Comparison of ENCODE assay signal across 9 cellular contexts in genomic region chr2:63488118-63488713, GRCh38.
A peak's percentile ranks its signal among the peaks of the same experiment; 100 is the strongest.
DNase-seq lines count a peak whose midpoint lies in the region; ATAC-seq and TF ChIP-seq lines count a peak whose summit lies in the region.
"Had no signal": no experiment of that assay in that cellular context is flagged by ENCODE, and none has a peak within 500 bp of the region (broad histone marks: within the 10 kb centered on the region; RNA-seq: fewer than 3 reads in every experiment).

No MANE protein-coding gene starts in this region.

- no peaks in the 10 kb centered on the region for H3K4me1 ChIP-seq in fibroblast of lung (ENCODE audit: control insufficient read depth, extremely low read depth, insufficient read depth, low read length)
- H3K4me1 ChIP-seq in effector memory CD4-positive, alpha-beta T cell (ENCODE audit: control insufficient read depth, insufficient read depth, low read length, poor library complexity, severe bottlenecking), result no peaks in the 10 kb centered on the region

- peaks cover 12% of the 10 kb centered on the region for H3K36me3 Mint-ChIP-seq in activated T-cell treated with anti-CD3 and anti-CD28 coated beads, Interleukin-2, amount 50 U/mL, for 4 hours (ENCODE audit: insufficient read depth)

- H2AFZ ChIP-seq in fibroblast of lung (ENCODE audit: low read length), result no peak overlapping the region

- H3K4me3 Mint-ChIP-seq in activated T-cell treated with anti-CD3 and anti-CD28 coated beads, Interleukin-2, amount 50 U/mL, for 4 hours, result no peak overlapping the region

- peak; percentile 48 for TF ChIP-seq CTCF in GM10266 (IDR thresholded peaks at IDR 0.05; ENCODE audit: control insufficient read depth, insufficient read depth, low read depth, missing control alignments)
- peak; percentile 79 to 83 for TF ChIP-seq CTCF in fibroblast of lung (conservative IDR thresholded peaks at IDR 0.05 in 1 of 2, IDR thresholded peaks at IDR 0.05 in 1 of 2; ENCODE audit: low read depth in 1 of 2, low read length in 2 of 2)
- TF ChIP-seq CTCF in retinal pigment epithelial cell (conservative IDR thresholded peaks at IDR 0.05; ENCODE audit: low read depth, low read length), result peak; percentile 81

- DNase-seq in AG20443 (ENCODE audit: low spot score) (peak; percentile 52), GM10266 (ENCODE audit: extremely low spot score) (peak; percentile 30), OCI-M1 (lab: John Stamatoyannopoulos, UW) (peak; percentile 47), fibroblast of lung (ENCODE audit: low read depth in 2 of 2) (peak; percentile 20 to 56), retinal pigment epithelial cell (ENCODE audit: low read depth) (no peak)
- no peak for DNase-seq in activated T-cell treated with anti-CD3 and anti-CD28 coated beads, Interleukin-2, amount 50 U/mL, for 4 hours
- no peak for DNase-seq in effector memory CD4-positive, alpha-beta T cell

- no peak overlapping the region for H3K27ac ChIP-seq in fibroblast of lung (ENCODE audit: insufficient read depth, low read length)
- H3K27ac ChIP-seq in effector memory CD4-positive, alpha-beta T cell (ENCODE audit: insufficient read depth, low read length, poor library complexity, severe bottlenecking), result no peak overlapping the region

- no peaks in the 10 kb centered on the region for H3K4me1 Mint-ChIP-seq in activated T-cell treated with anti-CD3 and anti-CD28 coated beads, Interleukin-2, amount 50 U/mL, for 4 hours (ENCODE audit: low read depth)

- no peak for ATAC-seq in activated T-cell treated with anti-CD3 and anti-CD28 coated beads, Interleukin-2, amount 50 U/mL, for 4 hours
- ATAC-seq in GM19035 (IDR thresholded peaks at IDR 0.05; ENCODE audit: unreplicated experiment), result no peak
- ATAC-seq: left colon had no signal

- H4K20me1 ChIP-seq in fibroblast of lung (ENCODE audit: control insufficient read depth, extremely low read depth, insufficient read depth, low read length), result no peaks in the 10 kb centered on the region

- H3K4me3 ChIP-seq in fibroblast of lung (replicated peaks in 1 of 4; ENCODE audit: control extremely low read depth in 1 of 4, insufficient read depth in 1 of 4, low read depth in 3 of 4, low read length in 4 of 4) (no peak overlapping the region), retinal pigment epithelial cell (ENCODE audit: low read length) (no peak overlapping the region)
- H3K4me3 ChIP-seq in effector memory CD4-positive, alpha-beta T cell (ENCODE audit: insufficient read depth, low read depth, low read length, poor library complexity, severe bottlenecking), result no peak overlapping the region

- no peaks in the 10 kb centered on the region for H3K36me3 ChIP-seq in fibroblast of lung (ENCODE audit: control insufficient read depth, insufficient read depth, low read length)
- H3K36me3 ChIP-seq in effector memory CD4-positive, alpha-beta T cell (ENCODE audit: control insufficient read depth, insufficient read depth, low read length), result no peaks in the 10 kb centered on the region

- H3K4me2 ChIP-seq in fibroblast of lung (ENCODE audit: extremely low read depth, insufficient read depth, low read length), result no peak overlapping the region

- H3K27me3 ChIP-seq in fibroblast of lung (ENCODE audit: control insufficient read depth, insufficient read depth, low read length), result no peaks in the 10 kb centered on the region
- H3K27me3 ChIP-seq in effector memory CD4-positive, alpha-beta T cell (replicated peaks; ENCODE audit: control insufficient read depth, insufficient read depth, low read length, poor library complexity, severe bottlenecking), result no peaks in the 10 kb centered on the region

- H3K27me3 Mint-ChIP-seq in activated T-cell treated with anti-CD3 and anti-CD28 coated beads, Interleukin-2, amount 50 U/mL, for 4 hours (ENCODE audit: low read depth), result no peaks in the 10 kb centered on the region

- no peak overlapping the region for H3K9ac ChIP-seq in fibroblast of lung (ENCODE audit: insufficient read depth, low read length)

- H3K79me2 ChIP-seq in fibroblast of lung (ENCODE audit: control insufficient read depth, insufficient read depth, low read length), result no peaks in the 10 kb centered on the region

- H3K9me3 Mint-ChIP-seq in activated T-cell treated with anti-CD3 and anti-CD28 coated beads, Interleukin-2, amount 50 U/mL, for 4 hours, result no peaks in the 10 kb centered on the region

- no peaks in the 10 kb centered on the region for H3K9me3 ChIP-seq in fibroblast of lung (ENCODE audit: control insufficient read depth, insufficient read depth, low read depth, low read length)
- H3K9me3 ChIP-seq in effector memory CD4-positive, alpha-beta T cell (ENCODE audit: control insufficient read depth, low read length), result no peaks in the 10 kb centered on the region

Comparison
In these comparisons a context has a peak if more than half of its experiments do, and no peak if none do; other contexts are left out.
1. DNase-seq: peak in AG20443 (single experiment), GM10266 (single experiment), OCI-M1 (single experiment) and fibroblast of lung (2 of 2); none in retinal pigment epithelial cell (single experiment), activated T-cell treated with anti-CD3 and anti-CD28 coated beads, Interleukin-2, amount 50 U/mL, for 4 hours (single experiment) and effector memory CD4-positive, alpha-beta T cell (0 of 3).
2. Peak in every context shown above with its lines, with median percentiles within 50 percentile points of each other: CTCF ChIP-seq.